ENCODE assay signal across 21 cellular contexts in the genomic region with DNA sequence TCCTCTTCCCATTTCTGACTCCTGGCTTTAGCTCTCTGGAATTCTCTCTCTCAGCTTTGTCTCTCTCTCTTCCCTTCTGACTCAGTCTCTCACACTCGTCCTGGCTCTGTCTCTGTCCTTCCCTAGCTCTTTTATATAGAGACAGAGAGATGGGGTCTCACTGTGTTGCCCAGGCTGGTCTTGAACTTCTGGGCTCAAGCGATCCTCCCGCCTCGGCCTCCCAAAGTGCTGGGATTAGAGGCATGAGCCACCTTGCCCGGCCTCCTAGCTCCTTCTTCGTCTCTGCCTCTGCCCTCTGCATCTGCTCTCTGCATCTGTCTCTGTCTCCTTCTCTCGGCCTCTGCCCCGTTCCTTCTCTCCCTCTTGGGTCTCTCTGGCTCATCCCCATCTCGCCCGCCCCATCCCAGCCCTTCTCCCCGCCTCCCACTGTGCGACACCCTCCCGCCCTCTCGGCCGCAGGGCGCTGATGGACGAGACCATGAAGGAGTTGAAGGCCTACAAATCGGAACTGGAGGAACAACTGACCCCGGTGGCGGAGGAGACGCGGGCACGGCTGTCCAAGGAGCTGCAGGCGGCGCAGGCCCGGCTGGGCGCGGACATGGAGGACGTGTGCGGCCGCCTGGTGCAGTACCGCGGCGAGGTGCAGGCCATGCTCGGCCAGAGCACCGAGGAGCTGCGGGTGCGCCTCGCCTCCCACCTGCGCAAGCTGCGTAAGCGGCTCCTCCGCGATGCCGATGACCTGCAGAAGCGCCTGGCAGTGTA. TPM values are rescaled to one million over a fixed set of nuclear protein-coding genes. Genes with fewer than 3 reads are reported as not detected.
"Had no signal": no experiment of that assay in that cellular context is flagged by ENCODE, and none has a peak within 500 bp of the region (broad histone marks: within the 10 kb centered on the region; RNA-seq: fewer than 3 reads in every experiment).

No MANE protein-coding gene starts in this region.

- H3K4me3 ChIP-seq: coronary artery, gastrocnemius medialis, left lung, tibial artery had no signal

- H3K4me3 Mint-ChIP-seq: activated CD8-positive, alpha-beta T cell treated with anti-CD3 and anti-CD28 coated beads for 36 hours; activated T-helper 17 cell treated with anti-CD3 and anti-CD28 coated beads, Interleukin-2, amount 50 U/mL, for 72 hours; central memory CD8-positive, alpha-beta T cell had no signal

- H3K36me3 ChIP-seq: neutrophil had no signal

- ATAC-seq: activated CD8-positive, alpha-beta T cell treated with anti-CD3 and anti-CD28 coated beads for 36 hours; activated T-helper 17 cell treated with anti-CD3 and anti-CD28 coated beads, Interleukin-2, amount 50 U/mL, for 72 hours; gastrocnemius medialis; left lung had no signal

- H3K27ac ChIP-seq: coronary artery, gastrocnemius medialis, left lung, neutrophil, tibial artery had no signal

- DNase-seq: activated CD4-positive, alpha-beta T cell treated with anti-CD3 and anti-CD28 coated beads for 48 hours; activated CD4-positive, CD25-positive, alpha-beta regulatory T cell; activated CD8-positive, alpha-beta T cell treated with anti-CD3 and anti-CD28 coated beads for 36 hours; activated naive CD4-positive, alpha-beta T cell; activated T-cell treated with anti-CD3 and anti-CD28 coated beads, Interleukin-2, amount 50 U/mL, for 1 hour; gastrocnemius medialis; head of caudate nucleus; left lung; mammary epithelial cell; stimulated activated CD4-positive, alpha-beta T cell treated with anti-CD3 and anti-CD28 coated beads, Interleukin-2, amount 100 ng/mL, for 24 hours; stimulated activated naive CD4-positive, alpha-beta T cell treated with Interleukin-2 at 50 U/mL for 16 hours; T-helper 9 cell; tibial artery had no signal

- H3K4me1 ChIP-seq: gastrocnemius medialis had no signal

- H3K27ac Mint-ChIP-seq: activated CD8-positive, alpha-beta T cell treated with anti-CD3 and anti-CD28 coated beads for 36 hours; activated T-helper 17 cell treated with anti-CD3 and anti-CD28 coated beads, Interleukin-2, amount 50 U/mL, for 72 hours had no signal

- H3K9me3 ChIP-seq: gastrocnemius medialis, left lung, neutrophil, tibial artery had no signal

- H3K9me3 Mint-ChIP-seq: activated CD8-positive, alpha-beta T cell treated with anti-CD3 and anti-CD28 coated beads for 36 hours; activated T-helper 17 cell treated with anti-CD3 and anti-CD28 coated beads, Interleukin-2, amount 50 U/mL, for 72 hours; central memory CD8-positive, alpha-beta T cell had no signal

RNA-seq across cellular contexts. Expression of a gene that starts 6.2 kb away (rescaled TPM):
- total RNA-seq: mononuclear cell had no signal

RNA-seq across cellular contexts. Expression of a gene that starts 33.8 kb away (rescaled TPM):
- total RNA-seq: activated CD8-positive, alpha-beta T cell treated with anti-CD3 and anti-CD28 coated beads for 36 hours; activated T-helper 17 cell treated with anti-CD3 and anti-CD28 coated beads, Interleukin-2, amount 50 U/mL, for 72 hours; gastrocnemius medialis; kidney epithelial cell; left lung; mammary epithelial cell; mononuclear cell; renal cortical epithelial cell had no signal
- polyA plus RNA-seq: esophagus, mammary epithelial cell had no signal

RNA-seq across cellular contexts. Expression of a gene that starts 37.6 kb away (rescaled TPM):
- total RNA-seq: activated CD8-positive, alpha-beta T cell treated with anti-CD3 and anti-CD28 coated beads for 36 hours; activated T-helper 17 cell treated with anti-CD3 and anti-CD28 coated beads, Interleukin-2, amount 50 U/mL, for 72 hours; kidney epithelial cell; mammary epithelial cell; mononuclear cell; renal cortical epithelial cell had no signal
- polyA plus RNA-seq: mammary epithelial cell had no signal
